9 cellular contexts compared by ENCODE assay signal in genomic region chr5:41695920-41696582, GRCh38.
DNase-seq lines count a peak whose midpoint lies in the region; ATAC-seq and TF ChIP-seq lines count a peak whose summit lies in the region.
"Had no signal": no experiment of that assay in that cellular context is flagged by ENCODE, and none has a peak within 500 bp of the region (broad histone marks: within the 10 kb centered on the region; RNA-seq: fewer than 3 reads in every experiment).

No MANE protein-coding gene starts in this region.

- no peaks in the 10 kb centered on the region for H3K9me3 ChIP-seq in CD4-positive, alpha-beta memory T cell (ENCODE audit: control insufficient read depth in 1 of 2, low read length in 2 of 2)
- H3K9me3 ChIP-seq in naive thymus-derived CD4-positive, alpha-beta T cell (ENCODE audit: control insufficient read depth in 2 of 3, low read length in 3 of 3), result peaks cover 0 to 5% (median 0%) of the 10 kb centered on the region in 3 experiments

- no peaks in the 10 kb centered on the region for H3K27me3 ChIP-seq in CD4-positive, alpha-beta memory T cell (ENCODE audit: insufficient read depth, low read length)
- no peaks in the 10 kb centered on the region for H3K27me3 ChIP-seq in naive thymus-derived CD4-positive, alpha-beta T cell (ENCODE audit: control insufficient read depth in 2 of 2, insufficient read depth in 2 of 2, low read length in 2 of 2)

- TF ChIP-seq CTCF in GM12865 (IDR thresholded peaks at IDR 0.05; ENCODE audit: insufficient read depth, low read depth, low read length, missing control alignments) (peak; percentile 43), LNCAP (IDR thresholded peaks at IDR 0.05) (peak; percentile 58; the same call in 1 of the 2 replicates), fibroblast of villous mesenchyme (IDR thresholded peaks at IDR 0.05; ENCODE audit: insufficient read depth, low read depth, low read length) (peak; percentile 36)

- no peaks in the 10 kb centered on the region for H3K4me1 ChIP-seq in CD4-positive, alpha-beta memory T cell (ENCODE audit: insufficient read depth, low read length)
- H3K4me1 ChIP-seq in naive thymus-derived CD4-positive, alpha-beta T cell (ENCODE audit: control insufficient read depth in 2 of 2, insufficient read depth in 2 of 2, low read length in 2 of 2), result no peaks in the 10 kb centered on the region

- DNase-seq in GM12865 (ENCODE audit: low read depth) (peak; percentile 45), fibroblast of villous mesenchyme (ENCODE audit: low read depth) (no peak), cerebellar nuclear complex (lab: John Stamatoyannopoulos, UW) (no peak), medulla oblongata (ENCODE audit: extremely low spot score) (no peak)
- DNase-seq in CD4-positive, alpha-beta memory T cell, result no peak
- no peak for DNase-seq in naive thymus-derived CD4-positive, alpha-beta T cell

- H3K4me3 ChIP-seq in GM12865 (ENCODE audit: low read depth, low read length), result no peak overlapping the region
- H3K4me3 ChIP-seq in fibroblast of villous mesenchyme (ENCODE audit: low read depth, low read length), result no peak overlapping the region
- H3K4me3 ChIP-seq in CD4-positive, alpha-beta memory T cell (ENCODE audit: low read length in 2 of 2), result no peak overlapping the region
- no peak overlapping the region for H3K4me3 ChIP-seq in naive thymus-derived CD4-positive, alpha-beta T cell (ENCODE audit: low read length)

- H3K27me3 Mint-ChIP-seq in CD4-positive, alpha-beta memory T cell, result peaks cover 7 to 13% of the 10 kb centered on the region in 2 donors
- peaks cover 10 to 40% (median 14%) of the 10 kb centered on the region in 5 donors for H3K27me3 Mint-ChIP-seq in naive thymus-derived CD4-positive, alpha-beta T cell
- H3K27me3 Mint-ChIP-seq: dendritic cell treated with granulocyte-macrophage colony-stimulating factor and Interleukin-4, amounts not matched to agents 40 ng/mL and 50 ng/mL, for 4 days had no signal

- H3K4me3 Mint-ChIP-seq in CD4-positive, alpha-beta memory T cell, result no peak overlapping the region
- no peak overlapping the region for H3K4me3 Mint-ChIP-seq in naive thymus-derived CD4-positive, alpha-beta T cell
- H3K4me3 Mint-ChIP-seq: dendritic cell treated with granulocyte-macrophage colony-stimulating factor and Interleukin-4, amounts not matched to agents 40 ng/mL and 50 ng/mL, for 4 days had no signal

- intact Hi-C loops in CD4-positive, alpha-beta memory T cell (cut with micrococcal nuclease), result no loop called here
- intact Hi-C loops in naive thymus-derived CD4-positive, alpha-beta T cell (cut with micrococcal nuclease), result loop anchor here in 1 of 2 donors (1.0 kb wide), 1 partner anchor 147 kb away; no protein-coding TSS in a partner anchor

- POLR2A ChIA-PET in CD4-positive, alpha-beta memory T cell (lab: Charles Lee; ENCODE audit: partially characterized antibody), result no interaction called here
- POLR2A ChIA-PET in naive thymus-derived CD4-positive, alpha-beta T cell (lab: Charles Lee), result no interaction called here

- H3K4me1 Mint-ChIP-seq in CD4-positive, alpha-beta memory T cell, result no peaks in the 10 kb centered on the region
- no peaks in the 10 kb centered on the region for H3K4me1 Mint-ChIP-seq in naive thymus-derived CD4-positive, alpha-beta T cell

- H3K27ac Mint-ChIP-seq in CD4-positive, alpha-beta memory T cell, result peak overlapping the region in 1 of 7 donors; percentile 14
- peak overlapping the region in 1 of 9 donors; percentile 5 for H3K27ac Mint-ChIP-seq in naive thymus-derived CD4-positive, alpha-beta T cell
- H3K27ac Mint-ChIP-seq: dendritic cell treated with granulocyte-macrophage colony-stimulating factor and Interleukin-4, amounts not matched to agents 40 ng/mL and 50 ng/mL, for 4 days had no signal

- no peaks in the 10 kb centered on the region for H3K36me3 ChIP-seq in CD4-positive, alpha-beta memory T cell (ENCODE audit: insufficient read depth, low read length)
- no peaks in the 10 kb centered on the region for H3K36me3 ChIP-seq in naive thymus-derived CD4-positive, alpha-beta T cell (ENCODE audit: control insufficient read depth in 2 of 3, insufficient read depth in 3 of 3, low read length in 3 of 3)

- peak; percentile 85 for ATAC-seq in GM21367 (IDR thresholded peaks at IDR 0.05; ENCODE audit: unreplicated experiment)
- ATAC-seq in naive thymus-derived CD4-positive, alpha-beta T cell, result no peak

- no peak overlapping the region for H3K27ac ChIP-seq in CD4-positive, alpha-beta memory T cell (ENCODE audit: low read depth, low read length)
- H3K27ac ChIP-seq in naive thymus-derived CD4-positive, alpha-beta T cell (ENCODE audit: low read depth, low read length), result no peak overlapping the region

- no peaks in the 10 kb centered on the region for H3K36me3 Mint-ChIP-seq in CD4-positive, alpha-beta memory T cell
- H3K36me3 Mint-ChIP-seq in naive thymus-derived CD4-positive, alpha-beta T cell, result no peaks in the 10 kb centered on the region

- CTCF ChIA-PET in CD4-positive, alpha-beta memory T cell (lab: Charles Lee; ENCODE audit: partially characterized antibody), result no interaction called here
- CTCF ChIA-PET in naive thymus-derived CD4-positive, alpha-beta T cell (lab: Charles Lee), result no interaction called here

- peaks cover 0 to 13% (median 5%) of the 10 kb centered on the region in 8 donors for H3K9me3 Mint-ChIP-seq in CD4-positive, alpha-beta memory T cell
- peaks cover 0 to 20% (median 2%) of the 10 kb centered on the region in 11 donors for H3K9me3 Mint-ChIP-seq in naive thymus-derived CD4-positive, alpha-beta T cell
- H3K9me3 Mint-ChIP-seq: dendritic cell treated with granulocyte-macrophage colony-stimulating factor and Interleukin-4, amounts not matched to agents 40 ng/mL and 50 ng/mL, for 4 days had no signal
